Comparison of ENCODE assay signal across 8 cellular contexts in genomic region chr10:6089334-6090219, GRCh38. TPM values are rescaled to one million over a fixed set of nuclear protein-coding genes. Genes with fewer than 3 reads are reported as not detected.
DNase-seq lines count a peak whose midpoint lies in the region; ATAC-seq, FAIRE-seq and TF ChIP-seq lines count a peak whose summit lies in the region.

No MANE protein-coding gene starts in this region.

- H3K4me1 ChIP-seq in iPS-18a (ENCODE audit: control insufficient read depth, low read depth, low read length): peaks cover 26% of the 10 kb centered on the region
- peaks cover 0 to 21% of the 10 kb centered on the region in 2 donors for H3K4me1 ChIP-seq in small intestine (ENCODE audit: control insufficient read depth in 2 of 2, insufficient read depth in 1 of 2, low read depth in 1 of 2, low read length in 1 of 2)

- peak overlapping the region; percentile 90 for H3K27ac Mint-ChIP-seq in activated naive CD8-positive, alpha-beta T cell treated with anti-CD3 and anti-CD28 coated beads for 36 hours

- peaks cover 60% of the 10 kb centered on the region for H3K4me1 Mint-ChIP-seq in activated naive CD8-positive, alpha-beta T cell treated with anti-CD3 and anti-CD28 coated beads for 36 hours

- H3K9me3 Mint-ChIP-seq in activated naive CD8-positive, alpha-beta T cell treated with anti-CD3 and anti-CD28 coated beads for 36 hours: no peaks in the 10 kb centered on the region

- peak overlapping the region; percentile 39 for H3K27ac ChIP-seq in iPS-18a (ENCODE audit: low read length)
- H3K27ac ChIP-seq in small intestine (ENCODE audit: low read depth in 1 of 2, low read length in 1 of 2): peak overlapping the region; percentile 77 to 86

- FAIRE-seq in small intestine (lab: Jason Lieb, UNC) (no peak), urothelium cell line (lab: Jason Lieb, UNC) (no peak)

- peak overlapping the region; percentile 99 for H3K4me3 Mint-ChIP-seq in activated naive CD8-positive, alpha-beta T cell treated with anti-CD3 and anti-CD28 coated beads for 36 hours

- H3K36me3 ChIP-seq in iPS-18a (ENCODE audit: control insufficient read depth, low read depth, low read length): no peaks in the 10 kb centered on the region
- H3K36me3 ChIP-seq in small intestine (ENCODE audit: control insufficient read depth in 2 of 2, insufficient read depth in 2 of 2, low read length in 2 of 2): no peaks in the 10 kb centered on the region

- TF ChIP-seq CTCF in LNCaP clone FGC (IDR thresholded peaks at IDR 0.05; ENCODE audit: control insufficient read depth, extremely low read depth, insufficient read depth): no peak

- DNase-seq in COLO668 (lab: John Stamatoyannopoulos, UW; ENCODE audit: unreplicated experiment): peak; percentile 3
- no peak for DNase-seq in LNCaP clone FGC (ENCODE audit: low read depth)
- DNase-seq in activated naive CD8-positive, alpha-beta T cell treated with anti-CD3 and anti-CD28 coated beads for 36 hours: no peak
- DNase-seq in small intestine: peak; percentile 49
- DNase-seq in NCI-H2029 treated with DMSO at 0.1 percent for 48 hours (lab: John Stamatoyannopoulos, UW): no peak
- no peak for DNase-seq in urothelium cell line (ENCODE audit: low spot score)

- ATAC-seq in GM21381 (IDR thresholded peaks at IDR 0.05; ENCODE audit: unreplicated experiment): peak; percentile 5

- H3K9me3 ChIP-seq in iPS-18a (ENCODE audit: control insufficient read depth, low read depth, low read length) (no peaks in the 10 kb centered on the region), small intestine (ENCODE audit: control insufficient read depth, low read depth) (no peaks in the 10 kb centered on the region)

- H3K4me3 ChIP-seq in LNCaP clone FGC (ENCODE audit: low read depth, low read length) (peak overlapping the region; percentile 76), iPS-18a (ENCODE audit: low read length) (peak overlapping the region; percentile 98), small intestine (ENCODE audit: low read depth in 1 of 2, low read length in 2 of 2) (peak overlapping the region; percentile 80 to 88)

- H3K36me3 Mint-ChIP-seq in activated naive CD8-positive, alpha-beta T cell treated with anti-CD3 and anti-CD28 coated beads for 36 hours: peaks cover 49% of the 10 kb centered on the region

- H3K27me3 Mint-ChIP-seq in activated naive CD8-positive, alpha-beta T cell treated with anti-CD3 and anti-CD28 coated beads for 36 hours: no peaks in the 10 kb centered on the region

- peak overlapping the region; percentile 86 for H3K9ac ChIP-seq in iPS-18a (ENCODE audit: low read length)

- WGBS in small intestine, 3 donors: 0 to 1% (median 1%) methylated on average over 43 to 53 of the region's 53 CpGs

- H3K27me3 ChIP-seq in iPS-18a (ENCODE audit: control insufficient read depth, insufficient read depth, low read length) (peaks cover 8% of the 10 kb centered on the region), small intestine (ENCODE audit: control insufficient read depth in 2 of 2, insufficient read depth in 2 of 2, low read length in 2 of 2) (no peaks in the 10 kb centered on the region)

RNA-seq across cellular contexts. Expression of gene RBM17, which starts 0.7 kb away (rescaled TPM):
- total RNA-seq in activated naive CD8-positive, alpha-beta T cell treated with anti-CD3 and anti-CD28 coated beads for 36 hours: 100 to 1,000 TPM; 337 to 355 TPM
- polyA plus RNA-seq in small intestine: 10 to 100 TPM; 45.7 to 82.7 (median 65.1) TPM

RNA-seq across cellular contexts. Expression of gene IL2RA, which starts 27.4 kb away (rescaled TPM):
- total RNA-seq in activated naive CD8-positive, alpha-beta T cell treated with anti-CD3 and anti-CD28 coated beads for 36 hours: 100 to 1,000 TPM; 680 to 698 TPM
- polyA plus RNA-seq in small intestine: 1 to 10 TPM in 2 of 3 donors, not detected in 1; 1.1 to 2.1 TPM

Comparison
In these comparisons a context has a peak if more than half of its experiments do, and no peak if none do; other contexts are left out.
1. DNase-seq: peak in COLO668 (single experiment) and small intestine (single experiment); none in LNCaP clone FGC (single experiment), activated naive CD8-positive, alpha-beta T cell treated with anti-CD3 and anti-CD28 coated beads for 36 hours (single experiment), NCI-H2029 treated with DMSO at 0.1 percent for 48 hours (single experiment) and urothelium cell line (single experiment).
2. Peak in every context shown above with its lines, with median percentiles within 50 percentile points of each other: H3K4me3 ChIP-seq.